8 cellular contexts compared by ENCODE assay signal in genomic region chr12:102120564-102120873, GRCh38. TPM values are rescaled to one million over a fixed set of nuclear protein-coding genes. Genes with fewer than 3 reads are reported as not detected.
DNase-seq lines count a peak whose midpoint lies in the region; ATAC-seq and TF ChIP-seq lines count a peak whose summit lies in the region.

No MANE protein-coding gene starts in this region.

- H3K36me3 Mint-ChIP-seq in activated naive CD8-positive, alpha-beta T cell treated with anti-CD3 and anti-CD28 coated beads for 36 hours: peaks cover 21% of the 10 kb centered on the region

- H3K27me3 ChIP-seq in heart right ventricle (no peaks in the 10 kb centered on the region), liver (ENCODE audit: control insufficient read depth in 4 of 4, insufficient read depth in 4 of 4, low read length in 3 of 4) (no peaks in the 10 kb centered on the region), uterus (no peaks in the 10 kb centered on the region)

- TF ChIP-seq CTCF in heart right ventricle (IDR thresholded peaks at IDR 0.05): no peak
- no peak for TF ChIP-seq CTCF in liver (IDR thresholded peaks at IDR 0.05; ENCODE audit: low read depth, low read length, missing input control)
- no peak for TF ChIP-seq CTCF in uterus (IDR thresholded peaks at IDR 0.05)

- no peaks in the 10 kb centered on the region for H3K27me3 Mint-ChIP-seq in activated naive CD8-positive, alpha-beta T cell treated with anti-CD3 and anti-CD28 coated beads for 36 hours

- peak overlapping the region in 3 of 10 donors; percentile 72 to 94 (median 86) for H3K27ac ChIP-seq in heart right ventricle
- no peak overlapping the region for H3K27ac ChIP-seq in liver (ENCODE audit: low read depth in 1 of 2, low read length in 2 of 2)
- H3K27ac ChIP-seq in uterus: peak overlapping the region; percentile 86 to 90

- H3K36me3 ChIP-seq in heart right ventricle (peaks cover 0 to 30% (median 0%) of the 10 kb centered on the region in 9 donors), liver (ENCODE audit: control insufficient read depth in 4 of 4, insufficient read depth in 3 of 4, low read depth in 1 of 4, low read length in 3 of 4) (peaks cover 0 to 5% (median 2%) of the 10 kb centered on the region in 4 donors), uterus (no peaks in the 10 kb centered on the region)

- WGBS in heart right ventricle, 2 donors: 2 to 4% methylated on average over 4 of the region's 4 CpGs
- 7% methylated on average over 4 of the region's 4 CpGs for WGBS in liver

- TF ChIP-seq POLR2A in uterus (IDR thresholded peaks at IDR 0.05): no peak

- no peak for DNase-seq in heart right ventricle
- no peak for DNase-seq in left cardiac atrium
- no peak for DNase-seq in activated naive CD8-positive, alpha-beta T cell treated with anti-CD3 and anti-CD28 coated beads for 36 hours
- DNase-seq in uterus: no peak
- no peak for DNase-seq in OCI-M1 (lab: John Stamatoyannopoulos, UW)
- no peak for DNase-seq in kidney glomerular epithelial cell (lab: John Stamatoyannopoulos, UW)
- no peak for DNase-seq in stimulated activated CD4-positive, alpha-beta T cell treated with anti-CD3 and anti-CD28 coated beads, Interleukin-2, amount 100 ng/mL, for 48 hours

- no peaks in the 10 kb centered on the region for H3K9me3 Mint-ChIP-seq in activated naive CD8-positive, alpha-beta T cell treated with anti-CD3 and anti-CD28 coated beads for 36 hours

- H3K4me1 Mint-ChIP-seq in activated naive CD8-positive, alpha-beta T cell treated with anti-CD3 and anti-CD28 coated beads for 36 hours: peaks cover 14% of the 10 kb centered on the region

- TF ChIP-seq RAD21 in liver (IDR thresholded peaks at IDR 0.05): no peak

- H3K27ac Mint-ChIP-seq in activated naive CD8-positive, alpha-beta T cell treated with anti-CD3 and anti-CD28 coated beads for 36 hours: peak overlapping the region; percentile 92

- H3K9me3 ChIP-seq in heart right ventricle: no peaks in the 10 kb centered on the region
- no peaks in the 10 kb centered on the region for H3K9me3 ChIP-seq in liver (ENCODE audit: control insufficient read depth in 4 of 4, low read length in 3 of 4)
- H3K9me3 ChIP-seq in uterus: no peaks in the 10 kb centered on the region

- peak overlapping the region; percentile 61 to 89 (median 82) for H3K4me3 ChIP-seq in heart right ventricle
- peak overlapping the region; percentile 73 to 97 (median 77) for H3K4me3 ChIP-seq in liver (ENCODE audit: low read depth in 1 of 3, low read length in 3 of 3)
- peak overlapping the region; percentile 66 to 72 for H3K4me3 ChIP-seq in uterus

- peaks cover 0 to 22% (median 18%) of the 10 kb centered on the region in 9 donors for H3K4me1 ChIP-seq in heart right ventricle
- peaks cover 4 to 15% (median 12%) of the 10 kb centered on the region in 4 donors for H3K4me1 ChIP-seq in liver (ENCODE audit: control insufficient read depth in 4 of 4, insufficient read depth in 4 of 4, low read length in 3 of 4)
- peaks cover 5% of the 10 kb centered on the region in 2 donors for H3K4me1 ChIP-seq in uterus

- peak overlapping the region in 1 of 2 donors; percentile 6 for H3K9ac ChIP-seq in liver (ENCODE audit: low read depth in 1 of 2, low read length in 2 of 2)

- ATAC-seq in heart right ventricle (no peak), left cardiac atrium (no peak)

- intact Hi-C loops in heart right ventricle (cut with DNase I) (loop anchor here in 2 of 10 donors (5.0 to 10.0 kb wide), 2 partner anchors 56 to 63 kb away; partner anchors contain the start of gene WASHC3 (in 1 of the 2)), left cardiac atrium (cut with DNase I) (loop anchor here in 1 of 2 donors (5.0 kb wide), 1 partner anchor 58 kb away; the partner anchor contains the start of gene WASHC3), uterus (cut with DNase I; ENCODE audit: low total_unique reads) (no loop called here)

- H3K4me3 Mint-ChIP-seq in activated naive CD8-positive, alpha-beta T cell treated with anti-CD3 and anti-CD28 coated beads for 36 hours: peak overlapping the region; percentile 96

TF ChIP-seq in liver, 16 proteins besides CTCF, POLR2A, EP300 and RAD21:
- TF ChIP-seq, protein P1, sequence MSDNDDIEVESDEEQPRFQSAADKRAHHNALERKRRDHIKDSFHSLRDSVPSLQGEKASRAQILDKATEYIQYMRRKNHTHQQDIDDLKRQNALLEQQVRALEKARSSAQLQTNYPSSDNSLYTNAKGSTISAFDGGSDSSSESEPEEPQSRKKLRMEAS (IDR thresholded peaks at IDR 0.05): no peak
- TF ChIP-seq EGR1 (IDR thresholded peaks at IDR 0.05; ENCODE audit: low read depth in 2 of 2) (no peak), YY1 (IDR thresholded peaks at IDR 0.05) (no peak), GABPA (IDR thresholded peaks at IDR 0.05 in 1 of 2, conservative IDR thresholded peaks at IDR 0.05 in 1 of 2) (no peak), HNF4G (IDR thresholded peaks at IDR 0.05) (no peak), FOXA2 (IDR thresholded peaks at IDR 0.05) (no peak), FOXA1 (IDR thresholded peaks at IDR 0.05) (no peak), ATF3 (IDR thresholded peaks at IDR 0.05) (no peak), TAF1 (conservative IDR thresholded peaks at IDR 0.05) (no peak), JUND (IDR thresholded peaks at IDR 0.05) (no peak), NR2F2 (IDR thresholded peaks at IDR 0.05) (no peak), RXRA (IDR thresholded peaks at IDR 0.05) (no peak), HNF4A (conservative IDR thresholded peaks at IDR 0.05) (no peak)
- TF ChIP-seq, protein P2, sequence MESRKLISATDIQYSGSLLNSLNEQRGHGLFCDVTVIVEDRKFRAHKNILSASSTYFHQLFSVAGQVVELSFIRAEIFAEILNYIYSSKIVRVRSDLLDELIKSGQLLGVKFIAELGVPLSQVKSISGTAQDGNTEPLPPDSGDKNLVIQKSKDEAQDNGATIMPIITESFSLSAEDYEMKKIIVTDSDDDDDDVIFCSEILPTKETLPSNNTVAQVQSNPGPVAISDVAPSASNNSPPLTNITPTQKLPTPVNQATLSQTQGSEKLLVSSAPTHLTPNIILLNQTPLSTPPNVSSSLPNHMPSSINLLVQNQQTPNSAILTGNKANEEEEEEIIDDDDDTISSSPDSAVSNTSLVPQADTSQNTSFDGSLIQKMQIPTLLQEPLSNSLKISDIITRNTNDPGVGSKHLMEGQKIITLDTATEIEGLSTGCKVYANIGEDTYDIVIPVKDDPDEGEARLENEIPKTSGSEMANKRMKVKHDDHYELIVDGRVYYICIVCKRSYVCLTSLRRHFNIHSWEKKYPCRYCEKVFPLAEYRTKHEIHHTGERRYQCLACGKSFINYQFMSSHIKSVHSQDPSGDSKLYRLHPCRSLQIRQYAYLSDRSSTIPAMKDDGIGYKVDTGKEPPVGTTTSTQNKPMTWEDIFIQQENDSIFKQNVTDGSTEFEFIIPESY (IDR thresholded peaks at IDR 0.05): no peak
- TF ChIP-seq, protein P3, sequence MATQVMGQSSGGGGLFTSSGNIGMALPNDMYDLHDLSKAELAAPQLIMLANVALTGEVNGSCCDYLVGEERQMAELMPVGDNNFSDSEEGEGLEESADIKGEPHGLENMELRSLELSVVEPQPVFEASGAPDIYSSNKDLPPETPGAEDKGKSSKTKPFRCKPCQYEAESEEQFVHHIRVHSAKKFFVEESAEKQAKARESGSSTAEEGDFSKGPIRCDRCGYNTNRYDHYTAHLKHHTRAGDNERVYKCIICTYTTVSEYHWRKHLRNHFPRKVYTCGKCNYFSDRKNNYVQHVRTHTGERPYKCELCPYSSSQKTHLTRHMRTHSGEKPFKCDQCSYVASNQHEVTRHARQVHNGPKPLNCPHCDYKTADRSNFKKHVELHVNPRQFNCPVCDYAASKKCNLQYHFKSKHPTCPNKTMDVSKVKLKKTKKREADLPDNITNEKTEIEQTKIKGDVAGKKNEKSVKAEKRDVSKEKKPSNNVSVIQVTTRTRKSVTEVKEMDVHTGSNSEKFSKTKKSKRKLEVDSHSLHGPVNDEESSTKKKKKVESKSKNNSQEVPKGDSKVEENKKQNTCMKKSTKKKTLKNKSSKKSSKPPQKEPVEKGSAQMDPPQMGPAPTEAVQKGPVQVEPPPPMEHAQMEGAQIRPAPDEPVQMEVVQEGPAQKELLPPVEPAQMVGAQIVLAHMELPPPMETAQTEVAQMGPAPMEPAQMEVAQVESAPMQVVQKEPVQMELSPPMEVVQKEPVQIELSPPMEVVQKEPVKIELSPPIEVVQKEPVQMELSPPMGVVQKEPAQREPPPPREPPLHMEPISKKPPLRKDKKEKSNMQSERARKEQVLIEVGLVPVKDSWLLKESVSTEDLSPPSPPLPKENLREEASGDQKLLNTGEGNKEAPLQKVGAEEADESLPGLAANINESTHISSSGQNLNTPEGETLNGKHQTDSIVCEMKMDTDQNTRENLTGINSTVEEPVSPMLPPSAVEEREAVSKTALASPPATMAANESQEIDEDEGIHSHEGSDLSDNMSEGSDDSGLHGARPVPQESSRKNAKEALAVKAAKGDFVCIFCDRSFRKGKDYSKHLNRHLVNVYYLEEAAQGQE (IDR thresholded peaks at IDR 0.05): no peak

RNA-seq across cellular contexts. Expression of gene PARPBP, which starts 0.5 kb away (rescaled TPM):
- total RNA-seq in heart right ventricle (1 to 10 TPM in 2 of 10 donors, under 1 TPM in 7, not detected in 1; 0.39 to 1.8 (median 0.80) TPM), left cardiac atrium (1 to 10 TPM in 1 of 2 donors, under 1 TPM in 1; 0.81 to 1.2 TPM), liver (10 to 100 TPM in 1 of 2 donors, under 1 TPM in 1; 0.33 to 24.9 TPM), uterus (10 to 100 TPM in 1 of 4 donors, 1 to 10 TPM in 1, under 1 TPM in 2; 0.26 to 26.8 (median 1.2) TPM)
- polyA plus RNA-seq in heart right ventricle (under 1 TPM; 0.39 to 0.80 TPM), liver (under 1 TPM; 0.32 to 0.87 TPM)
- 10 to 100 TPM; 23.8 to 26.3 TPM for total RNA-seq in activated naive CD8-positive, alpha-beta T cell treated with anti-CD3 and anti-CD28 coated beads for 36 hours

RNA-seq across cellular contexts. Expression of gene NUP37, which starts 0.6 kb away (rescaled TPM):
- total RNA-seq in heart right ventricle (10 to 100 TPM; 16.5 to 23.9 (median 21.1) TPM), left cardiac atrium (10 to 100 TPM; 14.8 to 16.5 TPM), liver (10 to 100 TPM in 1 of 2 donors, 1 to 10 TPM in 1; 8.2 to 24.5 TPM), uterus (10 to 100 TPM in 3 of 4 donors, 1 to 10 TPM in 1; 5.6 to 49.4 (median 22.4) TPM)
- polyA plus RNA-seq in heart right ventricle (10 to 100 TPM in 1 of 2 donors, 1 to 10 TPM in 1; 6.4 to 15.7 TPM), liver (1 to 10 TPM; 7.3 to 8.8 TPM)
- total RNA-seq in activated naive CD8-positive, alpha-beta T cell treated with anti-CD3 and anti-CD28 coated beads for 36 hours: 100 to 1,000 TPM; 107 to 117 TPM

RNA-seq across cellular contexts. Expression of gene WASHC3, which starts 58.7 kb away (rescaled TPM):
- total RNA-seq in heart right ventricle (10 to 100 TPM; 33.2 to 55.2 (median 40.7) TPM), left cardiac atrium (10 to 100 TPM; 31.8 to 39.4 TPM), liver (10 to 100 TPM; 22.4 to 25.3 TPM), uterus (10 to 100 TPM; 36.5 to 59.9 (median 49.3) TPM)
- polyA plus RNA-seq in heart right ventricle (10 to 100 TPM; 45.9 to 54.2 TPM), liver (10 to 100 TPM; 26.4 to 51.4 TPM)
- 10 to 100 TPM; 35.0 to 37.9 TPM for total RNA-seq in activated naive CD8-positive, alpha-beta T cell treated with anti-CD3 and anti-CD28 coated beads for 36 hours

Comparison
In these comparisons a context has a peak if more than half of its experiments do, and no peak if none do; other contexts are left out.
1. H3K27ac ChIP-seq: peak in uterus (2 of 2); none in liver (0 of 2).
2. Peak in every context shown above with its lines, with median percentiles within 50 percentile points of each other: H3K4me3 ChIP-seq.